8 cellular contexts compared by ENCODE assay signal in the genomic region with DNA sequence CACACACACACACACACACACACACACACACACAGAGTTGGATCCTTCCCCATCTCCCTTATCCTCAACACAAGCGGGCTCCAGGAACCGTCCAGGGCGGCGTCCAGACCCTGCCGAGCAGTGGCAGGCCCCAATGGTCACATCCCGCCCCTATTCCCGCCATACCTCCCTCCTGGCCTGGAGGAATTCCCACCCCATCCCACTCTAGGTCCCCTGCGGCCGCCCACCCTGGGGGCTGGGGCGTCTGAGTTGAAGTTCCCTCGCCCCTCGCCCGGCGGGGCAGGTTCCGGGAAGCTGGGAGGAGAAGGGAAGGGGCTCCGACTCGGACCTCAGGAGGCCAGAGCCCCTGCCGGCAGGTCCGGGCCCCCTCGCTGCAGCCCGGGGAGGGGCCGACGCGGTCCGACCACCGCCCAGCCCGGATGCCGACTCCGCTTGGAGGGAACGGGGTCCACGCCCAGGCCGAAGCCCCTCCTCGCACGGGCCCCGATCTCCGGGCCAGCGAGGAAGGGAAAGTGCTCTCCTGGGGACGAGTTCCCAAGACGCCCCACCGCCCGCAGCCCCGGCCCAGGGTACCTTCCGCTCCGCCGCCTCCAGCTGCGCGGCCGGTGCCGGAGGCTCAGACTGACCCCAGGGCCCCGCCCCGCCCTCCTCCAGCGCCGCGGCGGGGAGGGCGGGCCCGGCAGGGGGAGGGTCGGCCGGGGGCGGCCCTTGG. TPM values are rescaled to one million over a fixed set of nuclear protein-coding genes. Genes with fewer than 3 reads are reported as not detected.
DNase-seq lines count a peak whose midpoint lies in the region; ATAC-seq and TF ChIP-seq lines count a peak whose summit lies in the region.

A gene (minus strand): TSS at position 623 of the 712 bp plus-strand sequence. CDS start 3,328 bp downstream, outside the sequence.

- H3K36me3 ChIP-seq in MG63: peaks cover 37% of the 10 kb centered on the region
- peaks cover 18% of the 10 kb centered on the region for H3K36me3 ChIP-seq in fibroblast of lung (ENCODE audit: control insufficient read depth, insufficient read depth, low read length)

- H2AFZ ChIP-seq in fibroblast of lung (ENCODE audit: low read length): peak within 1 kb of the TSS; percentile 85

- H3K4me3 Mint-ChIP-seq in activated CD8-positive, alpha-beta T cell treated with anti-CD3 and anti-CD28 coated beads, Interleukin-2, amount 10 ng/mL, durations not matched to agents 7 days and 5 days: peak within 1 kb of the TSS; percentile 79
- peak within 1 kb of the TSS; percentile 69 to 88 (median 86) for H3K4me3 Mint-ChIP-seq in naive thymus-derived CD8-positive, alpha-beta T cell

- H3K36me3 Mint-ChIP-seq in activated CD8-positive, alpha-beta T cell treated with anti-CD3 and anti-CD28 coated beads, Interleukin-2, amount 10 ng/mL, durations not matched to agents 7 days and 5 days (ENCODE audit: low read depth): peaks cover 22% of the 10 kb centered on the region
- no peaks in the 10 kb centered on the region for H3K36me3 Mint-ChIP-seq in naive thymus-derived CD8-positive, alpha-beta T cell

- H3K9me3 ChIP-seq in MG63: no peaks in the 10 kb centered on the region
- no peaks in the 10 kb centered on the region for H3K9me3 ChIP-seq in fibroblast of lung (ENCODE audit: control insufficient read depth, insufficient read depth, low read depth, low read length)

- peak; percentile 24 for DNase-seq in stimulated activated CD4-positive, alpha-beta T cell treated with anti-CD3 and anti-CD28 coated beads, Interleukin-4, amount 100 ng/mL, for 24 hours
- DNase-seq in stimulated activated CD4-positive, alpha-beta T cell treated with anti-CD3 and anti-CD28 coated beads, Interleukin-12 subunit alpha, Interleukin-12 subunit beta, amount 100 ng/mL, for 4 hours: no peak
- DNase-seq in HCEC 1CT: peak; percentile 54
- peak; percentile 76 for DNase-seq in MG63
- DNase-seq in activated CD8-positive, alpha-beta T cell treated with anti-CD3 and anti-CD28 coated beads, Interleukin-2, amount 10 ng/mL, durations not matched to agents 7 days and 5 days: peak; percentile 56
- peak; percentile 29 to 47 for DNase-seq in fibroblast of lung (ENCODE audit: low read depth in 2 of 2)
- peak in 3 of 10 donors; percentile 31 to 61 (median 35) for DNase-seq in naive thymus-derived CD8-positive, alpha-beta T cell
- DNase-seq in COR-L47 (lab: John Stamatoyannopoulos, UW): no peak

- H3K27ac Mint-ChIP-seq in activated CD8-positive, alpha-beta T cell treated with anti-CD3 and anti-CD28 coated beads, Interleukin-2, amount 10 ng/mL, durations not matched to agents 7 days and 5 days: peak within 1 kb of the TSS; percentile 92
- peak within 1 kb of the TSS in 6 of 10 donors; percentile 66 to 82 (median 80) for H3K27ac Mint-ChIP-seq in naive thymus-derived CD8-positive, alpha-beta T cell

- no peaks in the 10 kb centered on the region for H4K20me1 ChIP-seq in fibroblast of lung (ENCODE audit: control insufficient read depth, extremely low read depth, insufficient read depth, low read length)

- peak within 1 kb of the TSS; percentile 82 for H3K4me3 ChIP-seq in MG63
- peak within 1 kb of the TSS; percentile 74 to 97 (median 81) for H3K4me3 ChIP-seq in fibroblast of lung (replicated peaks in 1 of 4; ENCODE audit: control extremely low read depth in 1 of 4, insufficient read depth in 1 of 4, low read depth in 3 of 4, low read length in 4 of 4)

- POLR2A ChIA-PET in activated CD8-positive, alpha-beta T cell treated with anti-CD3 and anti-CD28 coated beads, Interleukin-2, amount 10 ng/mL, durations not matched to agents 7 days and 5 days (lab: Charles Lee): interaction anchor here (0.6 kb wide), 1 partner anchor 89 kb away, joined by 4 read pairs; no protein-coding TSS in a partner anchor
- POLR2A ChIA-PET in naive thymus-derived CD8-positive, alpha-beta T cell (lab: Charles Lee): no interaction called here

- CTCF ChIA-PET in activated CD8-positive, alpha-beta T cell treated with anti-CD3 and anti-CD28 coated beads, Interleukin-2, amount 10 ng/mL, durations not matched to agents 7 days and 5 days (lab: Charles Lee): interaction anchor here (3.1 to 5.5 kb wide), 2 partner anchors 205 to 316 kb away, joined by 27 to 49 read pairs; no protein-coding TSS in a partner anchor

- H3K9me3 Mint-ChIP-seq in activated CD8-positive, alpha-beta T cell treated with anti-CD3 and anti-CD28 coated beads, Interleukin-2, amount 10 ng/mL, durations not matched to agents 7 days and 5 days (ENCODE audit: insufficient read depth): no peaks in the 10 kb centered on the region
- H3K9me3 Mint-ChIP-seq in naive thymus-derived CD8-positive, alpha-beta T cell: no peaks in the 10 kb centered on the region

- peak; percentile 75 for ATAC-seq in activated CD8-positive, alpha-beta T cell treated with anti-CD3 and anti-CD28 coated beads, Interleukin-2, amount 10 ng/mL, durations not matched to agents 7 days and 5 days
- ATAC-seq in naive thymus-derived CD8-positive, alpha-beta T cell: peak; percentile 13 to 60

- peaks cover 49% of the 10 kb centered on the region for H3K4me1 Mint-ChIP-seq in activated CD8-positive, alpha-beta T cell treated with anti-CD3 and anti-CD28 coated beads, Interleukin-2, amount 10 ng/mL, durations not matched to agents 7 days and 5 days (ENCODE audit: low read depth)
- H3K4me1 Mint-ChIP-seq in naive thymus-derived CD8-positive, alpha-beta T cell: peaks cover 23 to 52% (median 46%) of the 10 kb centered on the region in 4 donors

- H3K27me3 ChIP-seq in MG63 (no peaks in the 10 kb centered on the region), fibroblast of lung (ENCODE audit: control insufficient read depth, insufficient read depth, low read length) (peaks cover 3% of the 10 kb centered on the region)

- TF ChIP-seq CTCF in fibroblast of lung (conservative IDR thresholded peaks at IDR 0.05 in 1 of 2, IDR thresholded peaks at IDR 0.05 in 1 of 2; ENCODE audit: low read depth in 1 of 2, low read length in 2 of 2): no peak

- H3K27ac ChIP-seq in fibroblast of lung (ENCODE audit: insufficient read depth, low read length): peak within 1 kb of the TSS; percentile 92

- peaks cover 25% of the 10 kb centered on the region for H3K27me3 Mint-ChIP-seq in activated CD8-positive, alpha-beta T cell treated with anti-CD3 and anti-CD28 coated beads, Interleukin-2, amount 10 ng/mL, durations not matched to agents 7 days and 5 days (ENCODE audit: low read depth)
- peaks cover 0 to 2% (median 0%) of the 10 kb centered on the region in 5 donors for H3K27me3 Mint-ChIP-seq in naive thymus-derived CD8-positive, alpha-beta T cell

- H3K4me1 ChIP-seq in fibroblast of lung (ENCODE audit: control insufficient read depth, extremely low read depth, insufficient read depth, low read length): peaks cover 23% of the 10 kb centered on the region

- H3K79me2 ChIP-seq in fibroblast of lung (ENCODE audit: control insufficient read depth, insufficient read depth, low read length): peaks cover 42% of the 10 kb centered on the region

- peak within 1 kb of the TSS; percentile 94 for H3K4me2 ChIP-seq in fibroblast of lung (ENCODE audit: extremely low read depth, insufficient read depth, low read length)

- H3K9ac ChIP-seq in fibroblast of lung (ENCODE audit: insufficient read depth, low read length): peak within 1 kb of the TSS; percentile 91

RNA-seq across cellular contexts. Expression of the gene that starts here (rescaled TPM):
- total RNA-seq in MG63 (2014; rRNA removed; shearing (Covaris generic); ENCODE audit: low replicate concordance): 568 and 693 TPM in 2 replicates
- total RNA-seq in activated CD8-positive, alpha-beta T cell treated with anti-CD3 and anti-CD28 coated beads, Interleukin-2, amount 10 ng/mL, durations not matched to agents 7 days and 5 days: 10 to 100 TPM; 85.6 to 93.8 TPM
- total RNA-seq in fibroblast of lung: 386 and 484 TPM in 2 replicates
- 857 and 1,115 TPM in 2 replicates for polyA plus RNA-seq in fibroblast of lung
- 761 and 793 TPM in 2 replicates for polyA plus RNA-seq in fibroblast of lung (2012)
- 917 and 1,040 TPM in 2 replicates for polyA minus RNA-seq in fibroblast of lung (ENCODE audit: low replicate concordance)
- 1 to 10 TPM; 3.0 to 4.2 TPM for total RNA-seq in naive thymus-derived CD8-positive, alpha-beta T cell
- polyA plus RNA-seq in naive thymus-derived CD8-positive, alpha-beta T cell: 10 to 100 TPM in 1 of 3 donors, 1 to 10 TPM in 2; 2.2 to 46.7 (median 2.8) TPM

Comparison
In these comparisons a context has a peak if more than half of its experiments do, and no peak if none do; other contexts are left out.
1. RNA of the gene that starts here (total RNA-seq): 568 to 693 TPM in MG63, 386 to 484 TPM in fibroblast of lung and 85.6 to 93.8 TPM in activated CD8-positive, alpha-beta T cell treated with anti-CD3 and anti-CD28 coated beads, Interleukin-2, amount 10 ng/mL, durations not matched to agents 7 days and 5 days; 3.0 to 4.2 TPM in naive thymus-derived CD8-positive, alpha-beta T cell; every median in the first group is over 10 times any median in the second.
2. RNA of the gene that starts here (polyA plus RNA-seq): 761 to 1,115 TPM in fibroblast of lung; 2.2 to 46.7 TPM in naive thymus-derived CD8-positive, alpha-beta T cell; every median in the first group is over 10 times any median in the second.
3. DNase-seq: peak in stimulated activated CD4-positive, alpha-beta T cell treated with anti-CD3 and anti-CD28 coated beads, Interleukin-4, amount 100 ng/mL, for 24 hours (single experiment), HCEC 1CT (single experiment), MG63 (single experiment), activated CD8-positive, alpha-beta T cell treated with anti-CD3 and anti-CD28 coated beads, Interleukin-2, amount 10 ng/mL, durations not matched to agents 7 days and 5 days (single experiment) and fibroblast of lung (2 of 2); none in stimulated activated CD4-positive, alpha-beta T cell treated with anti-CD3 and anti-CD28 coated beads, Interleukin-12 subunit alpha, Interleukin-12 subunit beta, amount 100 ng/mL, for 4 hours (single experiment) and COR-L47 (single experiment).